1 cellular context compared by ENCODE assay signal in genomic region chr10:5418584-5418983, GRCh38.
TF ChIP-seq lines count a peak whose summit lies in the region.

No MANE protein-coding gene starts in this region.

TF ChIP-seq in HEK293, 187 proteins besides CTCF, POLR2A, EP300 and RAD21:
- TF ChIP-seq ZNF280C (tag by site-specific recombination; IDR thresholded peaks at IDR 0.05) (no peak), ZNF266 (tag by site-specific recombination; IDR thresholded peaks at IDR 0.05; ENCODE audit: low read depth) (no peak), SETDB1 (IDR thresholded peaks at IDR 0.05; ENCODE audit: insufficient read length, low read length) (peak; percentile 81), BCL6B (tag by site-specific recombination; IDR thresholded peaks at IDR 0.05) (no peak)
TF ChIP-seq in HEK293: peak in this region for 1.
